In the genomic region with DNA sequence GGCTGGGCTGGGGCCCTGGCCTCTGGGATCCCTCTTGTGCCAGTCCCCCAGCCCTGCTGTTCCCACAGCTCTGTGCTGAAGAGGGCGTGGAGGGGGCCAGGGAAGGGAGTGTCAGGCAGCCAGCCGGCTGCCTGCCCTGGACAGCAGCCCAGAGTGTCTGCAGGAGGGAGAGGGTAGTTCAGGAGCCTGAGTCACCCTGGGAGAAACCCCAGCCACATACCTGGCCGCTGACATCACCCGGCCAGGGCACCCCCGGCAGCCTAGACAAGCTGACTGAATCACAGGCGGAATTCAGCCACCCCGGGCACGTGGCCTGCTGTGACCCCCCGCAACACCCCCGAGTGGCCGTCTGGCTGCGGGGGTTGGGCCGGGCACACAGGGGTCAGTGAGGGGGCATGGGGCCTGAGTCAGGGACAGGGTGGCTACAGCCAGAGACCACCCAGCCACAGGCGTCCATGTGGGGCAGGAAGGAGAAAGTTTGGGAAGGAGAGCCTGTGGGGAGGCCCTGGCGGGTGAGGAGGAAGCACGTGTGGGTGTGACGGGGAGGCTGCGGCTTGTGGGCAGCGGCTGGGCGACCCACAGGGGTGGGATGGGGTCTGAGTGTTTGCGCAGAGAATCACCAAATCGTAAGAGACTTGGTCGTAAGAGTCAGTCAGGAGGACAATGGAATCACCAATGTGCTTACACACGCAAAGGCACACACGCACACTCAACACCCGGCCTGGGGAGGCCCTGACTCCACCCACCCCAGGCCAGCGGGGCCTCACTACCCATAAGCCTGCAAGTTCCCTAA, we compare ENCODE assay signal across 1 cellular context.
TF ChIP-seq lines count a peak whose summit lies in the region.

No MANE protein-coding gene starts in this region.

TF ChIP-seq in HepG2, 621 proteins besides CTCF, POLR2A, EP300 and RAD21 (continued from another document):
- TF ChIP-seq TFAP4 (IDR thresholded peaks at IDR 0.05; ENCODE audit: borderline replicate concordance, low read depth): peak; percentile 66; the same call in 1 of the 2 replicates
- TF ChIP-seq, protein P1, sequence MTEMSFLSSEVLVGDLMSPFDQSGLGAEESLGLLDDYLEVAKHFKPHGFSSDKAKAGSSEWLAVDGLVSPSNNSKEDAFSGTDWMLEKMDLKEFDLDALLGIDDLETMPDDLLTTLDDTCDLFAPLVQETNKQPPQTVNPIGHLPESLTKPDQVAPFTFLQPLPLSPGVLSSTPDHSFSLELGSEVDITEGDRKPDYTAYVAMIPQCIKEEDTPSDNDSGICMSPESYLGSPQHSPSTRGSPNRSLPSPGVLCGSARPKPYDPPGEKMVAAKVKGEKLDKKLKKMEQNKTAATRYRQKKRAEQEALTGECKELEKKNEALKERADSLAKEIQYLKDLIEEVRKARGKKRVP (CRISPR knock-in tag; IDR thresholded peaks at IDR 0.05): no peak; a peak in 1 of 4 replicates
- peak in 1 of 2 experiments; percentile 4; a peak in 1 of 4 replicates for TF ChIP-seq MAFK (conservative IDR thresholded peaks at IDR 0.05 in 1 of 2, IDR thresholded peaks at IDR 0.05 in 1 of 2; ENCODE audit: low read length in 2 of 2)
- no peak for TF ChIP-seq AKNA (CRISPR knock-in tag; IDR thresholded peaks at IDR 0.05; ENCODE audit: borderline replicate concordance)
- TF ChIP-seq GABPB1 (CRISPR knock-in tag; IDR thresholded peaks at IDR 0.05): peak; percentile 78; the same call in 1 of the 2 replicates
- no peak for TF ChIP-seq ZNF34 (CRISPR knock-in tag; IDR thresholded peaks at IDR 0.05; ENCODE audit: borderline replicate concordance)
- TF ChIP-seq FOSL1 (CRISPR knock-in tag; IDR thresholded peaks at IDR 0.05; ENCODE audit: borderline replicate concordance): peak; percentile 86
- TF ChIP-seq TGIF2 (CRISPR knock-in tag; IDR thresholded peaks at IDR 0.05): 0 out of 2 replicates have a peak, but pooled peaks have one; percentile 29
- TF ChIP-seq ZNF501 (CRISPR knock-in tag; IDR thresholded peaks at IDR 0.05): peak; percentile 92
- peak; percentile 80; the same call in 1 of the 2 replicates for TF ChIP-seq MEIS2 (CRISPR knock-in tag; IDR thresholded peaks at IDR 0.05)
- 0 out of 2 replicates have a peak, but pooled peaks have one; percentile 40 for TF ChIP-seq ZSCAN12 (CRISPR knock-in tag; IDR thresholded peaks at IDR 0.05)
- TF ChIP-seq CCAR2 (optimal IDR thresholded peaks at IDR 0.05; ENCODE audit: low read depth, low read length): no peak
- TF ChIP-seq CREB1 (IDR thresholded peaks at IDR 0.05): 0 out of 2 replicates have a peak, but pooled peaks have one; percentile 3
- peak; percentile 72 for TF ChIP-seq CREB1 (CRISPR knock-in tag; IDR thresholded peaks at IDR 0.05)
